ENCODE assay signal across 31 cellular contexts in genomic region chr7:149685455-149685854, GRCh38.
DNase-seq lines count a peak whose midpoint lies in the region; ATAC-seq, FAIRE-seq and TF ChIP-seq lines count a peak whose summit lies in the region.
"Had no signal": no experiment of that assay in that cellular context is flagged by ENCODE, and none has a peak within 500 bp of the region (broad histone marks: within the 10 kb centered on the region; RNA-seq: fewer than 3 reads in every experiment).

No MANE protein-coding gene starts in this region.

- TF ChIP-seq CTCF in MCF 10A (IDR thresholded peaks at IDR 0.05; ENCODE audit: unreplicated experiment): no peak
- no peak for TF ChIP-seq CTCF in breast epithelium (IDR thresholded peaks at IDR 0.05)
- TF ChIP-seq CTCF in astrocyte (IDR thresholded peaks at IDR 0.05; ENCODE audit: insufficient read depth, low read depth, low read length): no peak
- TF ChIP-seq CTCF in MM.1S (IDR thresholded peaks at IDR 0.05; ENCODE audit: low read length): no peak
- no peak for TF ChIP-seq CTCF in lower leg skin (IDR thresholded peaks at IDR 0.05)

- H3K9me2 ChIP-seq in MM.1S (replicated peaks; ENCODE audit: insufficient read depth, low read length): no peaks in the 10 kb centered on the region

- H3K4me2 ChIP-seq in astrocyte (ENCODE audit: low read length): peak overlapping the region; percentile 15
- no peak overlapping the region for H3K4me2 ChIP-seq in MM.1S (ENCODE audit: low read depth, low read length)
- H3K4me2 ChIP-seq: smooth muscle cell had no signal

- POLR2A ChIA-PET in MCF 10A (lab: Yijun Ruan, JAX): no interaction called here
- POLR2A ChIA-PET in activated CD4-positive, alpha-beta T cell treated with anti-CD3 and anti-CD28 coated beads for 36 hours (lab: Charles Lee): no interaction called here

- peaks cover 9% of the 10 kb centered on the region for H3K4me1 Mint-ChIP-seq in MCF 10A (ENCODE audit: insufficient read depth, unreplicated experiment)
- peaks cover 21% of the 10 kb centered on the region for H3K4me1 Mint-ChIP-seq in astrocyte (ENCODE audit: low read depth, unreplicated experiment)
- no peaks in the 10 kb centered on the region for H3K4me1 Mint-ChIP-seq in activated CD4-positive, alpha-beta T cell treated with anti-CD3 and anti-CD28 coated beads for 36 hours
- H3K4me1 Mint-ChIP-seq: activated T-helper 17 cell treated with anti-CD3 and anti-CD28 coated beads, Interleukin-2, amount 50 U/mL, for 72 hours had no signal

- no peak for TF ChIP-seq POLR2A in breast epithelium (IDR thresholded peaks at IDR 0.05)
- TF ChIP-seq POLR2A in lower leg skin (IDR thresholded peaks at IDR 0.05): no peak

- peaks cover 0 to 8% of the 10 kb centered on the region in 2 donors for H3K9me3 ChIP-seq in breast epithelium
- peaks cover 2% of the 10 kb centered on the region for H3K9me3 ChIP-seq in astrocyte (ENCODE audit: insufficient read depth, low read depth, low read length)
- H3K9me3 ChIP-seq in MM.1S (replicated peaks; ENCODE audit: insufficient read depth, low read length): no peaks in the 10 kb centered on the region

- no peak overlapping the region for H2AFZ ChIP-seq in astrocyte (ENCODE audit: low read depth, low read length)
- no peak overlapping the region for H2AFZ ChIP-seq in MM.1S (ENCODE audit: low read length)

- H3K27ac ChIP-seq in breast epithelium: no peak overlapping the region
- no peak overlapping the region for H3K27ac ChIP-seq in astrocyte (ENCODE audit: low read depth, low read length)
- no peak overlapping the region for H3K27ac ChIP-seq in MM.1S (ENCODE audit: low read length)
- H3K27ac ChIP-seq: coronary artery, foreskin keratinocyte, heart left ventricle, WERI-Rb-1 had no signal

- H3K36me3 Mint-ChIP-seq in MCF 10A (ENCODE audit: insufficient read depth, unreplicated experiment) (peaks cover 6% of the 10 kb centered on the region), astrocyte (ENCODE audit: low read depth, unreplicated experiment) (no peaks in the 10 kb centered on the region)
- no peaks in the 10 kb centered on the region for H3K36me3 Mint-ChIP-seq in activated CD4-positive, alpha-beta T cell treated with anti-CD3 and anti-CD28 coated beads for 36 hours (ENCODE audit: low read depth)
- H3K36me3 Mint-ChIP-seq: CD14-positive monocyte had no signal

- H3K36me3 ChIP-seq in breast epithelium: no peaks in the 10 kb centered on the region
- H3K36me3 ChIP-seq in astrocyte (ENCODE audit: insufficient read depth, low read length): no peaks in the 10 kb centered on the region
- H3K36me3 ChIP-seq in MM.1S (replicated peaks; ENCODE audit: insufficient read depth, low read length): no peaks in the 10 kb centered on the region
- H3K36me3 ChIP-seq: heart left ventricle, WERI-Rb-1 had no signal

- H3K27ac Mint-ChIP-seq in MCF 10A (ENCODE audit: low read depth, unreplicated experiment): no peak overlapping the region
- H3K27ac Mint-ChIP-seq in astrocyte (ENCODE audit: unreplicated experiment): no peak overlapping the region
- no peak overlapping the region for H3K27ac Mint-ChIP-seq in activated CD4-positive, alpha-beta T cell treated with anti-CD3 and anti-CD28 coated beads for 36 hours
- H3K27ac Mint-ChIP-seq: activated naive CD4-positive, alpha-beta T cell treated with anti-CD3 and anti-CD28 coated beads, Interleukin-2, amount 50 U/mL, for 72 hours; activated T-helper 17 cell treated with anti-CD3 and anti-CD28 coated beads, Interleukin-2, amount 50 U/mL, for 72 hours; CD14-positive monocyte; nephron progenitor cell had no signal

- H4K20me1 ChIP-seq in astrocyte (ENCODE audit: insufficient read depth, low read length) (no peaks in the 10 kb centered on the region), MM.1S (ENCODE audit: insufficient read depth, low read length) (no peaks in the 10 kb centered on the region)

- BruUV-seq in MCF 10A (replicated peaks; lab: Mats Ljungman, UMichigan): no TSS peak

- H3K4me1 ChIP-seq in breast epithelium: peaks cover 0 to 2% of the 10 kb centered on the region in 2 donors
- H3K4me1 ChIP-seq in astrocyte (ENCODE audit: insufficient read depth, low read length): no peaks in the 10 kb centered on the region
- H3K4me1 ChIP-seq in MM.1S (ENCODE audit: low read length): no peaks in the 10 kb centered on the region
- H3K4me1 ChIP-seq: Caco-2, foreskin keratinocyte, heart left ventricle had no signal

- H3K27me3 ChIP-seq in breast epithelium (no peaks in the 10 kb centered on the region), astrocyte (ENCODE audit: insufficient read depth, low read length) (no peaks in the 10 kb centered on the region), MM.1S (replicated peaks; ENCODE audit: insufficient read depth, low read length) (no peaks in the 10 kb centered on the region)

- no peak overlapping the region for H3K9ac ChIP-seq in astrocyte (ENCODE audit: low read length)
- H3K9ac ChIP-seq in MM.1S (ENCODE audit: low read length): no peak overlapping the region

- intact Hi-C loops in MCF 10A (cut with micrococcal nuclease) (no loop called here), breast epithelium (cut with DNase I; ENCODE audit: low total_unique reads) (no loop called here), lower leg skin (cut with DNase I; ENCODE audit: low total_unique reads) (no loop called here)
- intact Hi-C loops in activated CD4-positive, alpha-beta T cell treated with anti-CD3 and anti-CD28 coated beads for 36 hours (cut with DNase I, micrococcal nuclease): no loop called here

- peak; percentile 22 for DNase-seq in MCF 10A (ENCODE audit: unreplicated experiment)
- DNase-seq in breast epithelium (ENCODE audit: low spot score in 2 of 2): no peak
- DNase-seq in astrocyte (ENCODE audit: low read depth): no peak
- DNase-seq in fibroblast of peridontal ligament (ENCODE audit: extremely low read depth): peak; percentile 25
- DNase-seq in MM.1S: no peak
- DNase-seq in activated CD4-positive, alpha-beta T cell treated with anti-CD3 and anti-CD28 coated beads for 36 hours: no peak
- no peak for DNase-seq in lower leg skin (ENCODE audit: low spot score in 2 of 2)
- DNase-seq: 8988T; activated CD4-positive, alpha-beta T cell treated with anti-CD3 and anti-CD28 coated beads for 48 hours; anterior cingulate cortex; Caco-2; DND-41; effector memory CD4-positive, alpha-beta T cell; foreskin keratinocyte; heart left ventricle; NCI-H1105 treated with DMSO at 0.1 percent for 48 hours; NCI-H187 treated with DMSO at 0.1 percent for 48 hours; NCI-H2171; NCI-H510A; nephron progenitor cell; stimulated activated naive CD8-positive, alpha-beta T cell treated with anti-CD3 and anti-CD28 coated beads, Interleukin-15, Interleukin-2, amounts not matched to agents 100 U/mL and 50 U/mL, for 24 hours; T-helper 9 cell; WERI-Rb-1 had no signal

- H3K4me3 ChIP-seq in breast epithelium (no peak overlapping the region), astrocyte (ENCODE audit: insufficient read depth, low read depth, low read length) (no peak overlapping the region), MM.1S (ENCODE audit: low read length) (no peak overlapping the region), lower leg skin (ENCODE audit: low read depth, poor library complexity, severe bottlenecking) (no peak overlapping the region)
- H3K4me3 ChIP-seq: coronary artery, heart left ventricle, lung, smooth muscle cell had no signal

- H3F3A ChIP-seq in MM.1S (ENCODE audit: insufficient read depth, low read length): no peaks in the 10 kb centered on the region

- H3K27me3 Mint-ChIP-seq in MCF 10A (ENCODE audit: insufficient read depth, unreplicated experiment) (peaks cover 22% of the 10 kb centered on the region), astrocyte (ENCODE audit: low read depth, unreplicated experiment) (peaks cover 5% of the 10 kb centered on the region)
- H3K27me3 Mint-ChIP-seq in activated CD4-positive, alpha-beta T cell treated with anti-CD3 and anti-CD28 coated beads for 36 hours: peaks cover 37% of the 10 kb centered on the region

- ATAC-seq in HG02852 (IDR thresholded peaks at IDR 0.05; ENCODE audit: unreplicated experiment): no peak
- ATAC-seq in activated CD4-positive, alpha-beta T cell treated with anti-CD3 and anti-CD28 coated beads for 36 hours: no peak
- ATAC-seq: activated naive CD4-positive, alpha-beta T cell treated with anti-CD3 and anti-CD28 coated beads, Interleukin-2, amount 50 U/mL, for 72 hours; activated T-helper 17 cell treated with anti-CD3 and anti-CD28 coated beads, Interleukin-2, amount 50 U/mL, for 72 hours; foreskin keratinocyte; heart left ventricle; stimulated activated naive CD8-positive, alpha-beta T cell treated with anti-CD3 and anti-CD28 coated beads, Interleukin-15, Interleukin-2, amounts not matched to agents 100 U/mL and 50 U/mL, for 24 hours had no signal

- WGBS in lower leg skin, 2 donors: 93 to 96% methylated on average over 3 of the region's 3 CpGs

- H3K9me3 Mint-ChIP-seq in MCF 10A (ENCODE audit: unreplicated experiment) (no peaks in the 10 kb centered on the region), astrocyte (ENCODE audit: unreplicated experiment) (peaks cover 7% of the 10 kb centered on the region)
- peaks cover 4% of the 10 kb centered on the region for H3K9me3 Mint-ChIP-seq in activated CD4-positive, alpha-beta T cell treated with anti-CD3 and anti-CD28 coated beads for 36 hours (ENCODE audit: low read depth)
- H3K9me3 Mint-ChIP-seq: activated T-helper 17 cell treated with anti-CD3 and anti-CD28 coated beads, Interleukin-2, amount 50 U/mL, for 72 hours had no signal

- no peak for FAIRE-seq in astrocyte (lab: Jason Lieb, UNC)
- FAIRE-seq: H54 had no signal

- H3K79me2 ChIP-seq in astrocyte (ENCODE audit: insufficient read depth, low read length) (no peaks in the 10 kb centered on the region), MM.1S (ENCODE audit: low read length) (no peaks in the 10 kb centered on the region)

- H3K4me3 Mint-ChIP-seq in MCF 10A (ENCODE audit: unreplicated experiment) (no peak overlapping the region), astrocyte (ENCODE audit: unreplicated experiment) (no peak overlapping the region)
- H3K4me3 Mint-ChIP-seq in activated CD4-positive, alpha-beta T cell treated with anti-CD3 and anti-CD28 coated beads for 36 hours: no peak overlapping the region
- H3K4me3 Mint-ChIP-seq: activated T-helper 17 cell treated with anti-CD3 and anti-CD28 coated beads, Interleukin-2, amount 50 U/mL, for 72 hours; CD14-positive monocyte; nephron progenitor cell had no signal

- CTCF ChIA-PET in MCF 10A (lab: Yijun Ruan, JAX): interaction anchor here (0.6 to 1.8 kb wide), 4 partner anchors 15 to 67 kb away, joined by 3 to 6 read pairs (median 4); no protein-coding TSS in a partner anchor
- CTCF ChIA-PET in activated CD4-positive, alpha-beta T cell treated with anti-CD3 and anti-CD28 coated beads for 36 hours (lab: Charles Lee): interaction anchor here (0.6 to 2.8 kb wide), 3 partner anchors 15 to 57 kb away, joined by 3 to 10 read pairs (median 3); no protein-coding TSS in a partner anchor

Comparison
In these comparisons a context has a peak if more than half of its experiments do, and no peak if none do; other contexts are left out.
1. DNase-seq: peak in MCF 10A (single experiment) and fibroblast of peridontal ligament (single experiment); none in breast epithelium (0 of 2), astrocyte (single experiment), MM.1S (single experiment), activated CD4-positive, alpha-beta T cell treated with anti-CD3 and anti-CD28 coated beads for 36 hours (single experiment) and lower leg skin (0 of 2).